ENCODE assay signal across 14 cellular contexts in the genomic region with DNA sequence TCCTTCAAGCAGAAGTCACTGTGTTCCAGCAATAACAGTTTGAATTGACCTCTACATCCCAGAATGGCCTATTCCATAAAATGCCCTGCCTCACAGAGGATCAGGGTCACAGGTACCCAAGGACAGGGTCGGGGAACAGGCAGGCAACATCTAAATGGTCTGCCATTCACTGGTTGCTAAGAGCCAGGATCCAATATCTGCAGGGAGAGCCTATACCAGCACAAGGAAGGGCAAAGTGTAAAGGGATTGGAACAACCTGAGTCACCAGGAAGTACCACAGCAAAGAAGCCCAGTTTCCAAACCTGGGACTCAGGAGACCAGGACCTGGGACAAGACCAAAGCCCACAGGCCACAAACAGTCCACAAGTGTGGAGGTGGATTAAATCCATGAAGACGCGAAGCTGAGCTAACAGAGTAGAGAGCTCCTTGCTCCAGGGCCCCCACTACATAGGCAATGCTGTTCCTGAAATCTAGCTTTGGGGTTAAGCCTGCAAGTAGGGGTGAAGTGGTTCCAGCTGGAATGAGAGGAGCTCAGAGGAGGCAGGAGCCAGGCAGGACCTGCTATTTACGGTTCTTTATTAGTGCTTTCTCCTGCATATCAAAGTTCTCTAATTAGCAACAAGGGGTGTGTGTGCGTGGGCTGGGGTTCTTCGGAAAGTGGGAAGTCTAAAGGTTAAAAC.
DNase-seq lines count a peak whose midpoint lies in the region; ATAC-seq and TF ChIP-seq lines count a peak whose summit lies in the region.
"Had no signal": no experiment of that assay in that cellular context is flagged by ENCODE, and none has a peak within 500 bp of the region (broad histone marks: within the 10 kb centered on the region; RNA-seq: fewer than 3 reads in every experiment).

No MANE protein-coding gene starts in this region.

- TF ChIP-seq CTCF in esophagus muscularis mucosa (IDR thresholded peaks at IDR 0.05) (no peak), heart left ventricle (IDR thresholded peaks at IDR 0.05) (no peak)

- no peak for TF ChIP-seq EP300 in esophagus muscularis mucosa (IDR thresholded peaks at IDR 0.05)

- H4K8ac ChIP-seq in neuronal stem cell (ENCODE audit: low read depth, low read length): no peak overlapping the region

- peak overlapping the region; percentile 31 for H3K27ac Mint-ChIP-seq in activated CD4-positive, alpha-beta T cell treated with anti-CD3 and anti-CD28 coated beads, Interleukin-2, amount 10 ng/mL, durations not matched to agents 7 days and 5 days
- H3K27ac Mint-ChIP-seq in activated CD4-positive, alpha-beta T cell treated with anti-CD3 and anti-CD28 coated beads for 36 hours: no peak overlapping the region
- H3K27ac Mint-ChIP-seq: CD4-positive, alpha-beta T cell; H9 had no signal

- H3K4me3 ChIP-seq in esophagus muscularis mucosa (no peak overlapping the region), neuronal stem cell (ENCODE audit: low read length in 2 of 2) (no peak overlapping the region), heart left ventricle (no peak overlapping the region)
- H3K4me3 ChIP-seq: A549 had no signal

- H3K9me3 Mint-ChIP-seq in activated CD4-positive, alpha-beta T cell treated with anti-CD3 and anti-CD28 coated beads, Interleukin-2, amount 10 ng/mL, durations not matched to agents 7 days and 5 days: peaks cover 24% of the 10 kb centered on the region
- no peaks in the 10 kb centered on the region for H3K9me3 Mint-ChIP-seq in activated CD4-positive, alpha-beta T cell treated with anti-CD3 and anti-CD28 coated beads for 36 hours (ENCODE audit: low read depth)
- H3K9me3 Mint-ChIP-seq: CD4-positive, alpha-beta T cell had no signal

- H4K91ac ChIP-seq in neuronal stem cell (ENCODE audit: low read depth, low read length, poor library complexity): no peak overlapping the region

- POLR2A ChIA-PET in activated CD4-positive, alpha-beta T cell treated with anti-CD3 and anti-CD28 coated beads, Interleukin-2, amount 10 ng/mL, durations not matched to agents 7 days and 5 days (lab: Charles Lee): no interaction called here
- POLR2A ChIA-PET in activated CD4-positive, alpha-beta T cell treated with anti-CD3 and anti-CD28 coated beads for 36 hours (lab: Charles Lee): no interaction called here

- WGBS in esophagus muscularis mucosa: 87% methylated on average over 6 of the region's 6 CpGs
- WGBS in neuronal stem cell (ENCODE audit: extremely low coverage in 2 of 2, insufficient read length in 2 of 2, insufficient replicate concordance in 1 of 2), 2 donors: no CpG with 5 or more reads among the region's 6 CpGs
- 75 to 84% (median 79%) methylated on average over 6 of the region's 6 CpGs for WGBS in heart left ventricle, 4 donors

- CTCF ChIA-PET in activated CD4-positive, alpha-beta T cell treated with anti-CD3 and anti-CD28 coated beads, Interleukin-2, amount 10 ng/mL, durations not matched to agents 7 days and 5 days (lab: Charles Lee): interaction anchor here (1.7 kb wide), 1 partner anchor 13 kb away, joined by 4 read pairs; no protein-coding TSS in a partner anchor
- CTCF ChIA-PET in activated CD4-positive, alpha-beta T cell treated with anti-CD3 and anti-CD28 coated beads for 36 hours (lab: Charles Lee): interaction anchor here (1.5 kb wide), 1 partner anchor 14 kb away, joined by 3 read pairs; no protein-coding TSS in a partner anchor

- H3K27me3 Mint-ChIP-seq in activated CD4-positive, alpha-beta T cell treated with anti-CD3 and anti-CD28 coated beads, Interleukin-2, amount 10 ng/mL, durations not matched to agents 7 days and 5 days: no peaks in the 10 kb centered on the region
- H3K27me3 Mint-ChIP-seq in activated CD4-positive, alpha-beta T cell treated with anti-CD3 and anti-CD28 coated beads for 36 hours: no peaks in the 10 kb centered on the region
- H3K27me3 Mint-ChIP-seq: CD4-positive, alpha-beta T cell had no signal

- H3K14ac ChIP-seq in neuronal stem cell (ENCODE audit: low read length): peak overlapping the region; percentile 1

- H2AFZ ChIP-seq in neuronal stem cell (ENCODE audit: low read length): no peak overlapping the region

- H2BK120ac ChIP-seq in neuronal stem cell (ENCODE audit: low read depth, low read length): no peak overlapping the region

- no peak overlapping the region for H3K9ac ChIP-seq in neuronal stem cell (ENCODE audit: low read depth, low read length, poor library complexity)

- H3K4me3 Mint-ChIP-seq in activated CD4-positive, alpha-beta T cell treated with anti-CD3 and anti-CD28 coated beads, Interleukin-2, amount 10 ng/mL, durations not matched to agents 7 days and 5 days: no peak overlapping the region
- H3K4me3 Mint-ChIP-seq in activated CD4-positive, alpha-beta T cell treated with anti-CD3 and anti-CD28 coated beads for 36 hours: no peak overlapping the region
- H3K4me3 Mint-ChIP-seq: CD4-positive, alpha-beta T cell; H9 had no signal

- H3K36me3 Mint-ChIP-seq in activated CD4-positive, alpha-beta T cell treated with anti-CD3 and anti-CD28 coated beads, Interleukin-2, amount 10 ng/mL, durations not matched to agents 7 days and 5 days (ENCODE audit: low read depth): peaks cover 32% of the 10 kb centered on the region
- H3K36me3 Mint-ChIP-seq in activated CD4-positive, alpha-beta T cell treated with anti-CD3 and anti-CD28 coated beads for 36 hours (ENCODE audit: low read depth): no peaks in the 10 kb centered on the region

- no peaks in the 10 kb centered on the region for H3K9me3 ChIP-seq in esophagus muscularis mucosa
- no peaks in the 10 kb centered on the region for H3K9me3 ChIP-seq in neuronal stem cell (replicated peaks in 1 of 2; ENCODE audit: control insufficient read depth in 2 of 2, insufficient read depth in 1 of 2, low read depth in 1 of 2, low read length in 2 of 2)
- no peaks in the 10 kb centered on the region for H3K9me3 ChIP-seq in heart left ventricle
- H3K9me3 ChIP-seq: A549, Caco-2 had no signal

- no peak overlapping the region for H2BK15ac ChIP-seq in neuronal stem cell (ENCODE audit: low read length)

- H2BK12ac ChIP-seq in neuronal stem cell (ENCODE audit: low read length): no peak overlapping the region

- DNase-seq in activated CD4-positive, alpha-beta T cell treated with anti-CD3 and anti-CD28 coated beads, Interleukin-2, amount 10 ng/mL, durations not matched to agents 7 days and 5 days: no peak
- no peak for DNase-seq in activated CD4-positive, alpha-beta T cell treated with anti-CD3 and anti-CD28 coated beads for 36 hours
- DNase-seq in esophagus muscularis mucosa (ENCODE audit: extremely low spot score) (peak; percentile 66), neuronal stem cell (ENCODE audit: low spot score) (no peak), NCI-H1092 (lab: John Stamatoyannopoulos, UW) (no peak), NCI-H82 treated with DMSO at 0.1 percent for 48 hours (lab: John Stamatoyannopoulos, UW; ENCODE audit: unreplicated experiment) (no peak), heart left ventricle (no peak)
- DNase-seq: AML-193; Caco-2; CD4-positive, alpha-beta T cell; H9 had no signal

- no peak overlapping the region for H2BK5ac ChIP-seq in neuronal stem cell (ENCODE audit: low read length)

- H2AK5ac ChIP-seq in neuronal stem cell (ENCODE audit: low read depth, low read length): no peak overlapping the region

- H3K27me3 ChIP-seq in esophagus muscularis mucosa (no peaks in the 10 kb centered on the region), neuronal stem cell (ENCODE audit: control insufficient read depth in 3 of 3, insufficient read depth in 3 of 3, low read depth in 1 of 3, low read length in 3 of 3) (no peaks in the 10 kb centered on the region), heart left ventricle (peaks cover 0 to 5% (median 0%) of the 10 kb centered on the region in 9 donors)

- intact Hi-C loops in activated CD4-positive, alpha-beta T cell treated with anti-CD3 and anti-CD28 coated beads for 36 hours (cut with DNase I, micrococcal nuclease): no loop called here
- intact Hi-C loops in esophagus muscularis mucosa (cut with DNase I) (no loop called here), heart left ventricle (cut with DNase I) (no loop called here)

- no peaks in the 10 kb centered on the region for H3K4me1 ChIP-seq in esophagus muscularis mucosa
- no peaks in the 10 kb centered on the region for H3K4me1 ChIP-seq in neuronal stem cell (ENCODE audit: control insufficient read depth in 2 of 2, insufficient read depth in 1 of 2, low read depth in 1 of 2, low read length in 2 of 2)
- H3K4me1 ChIP-seq in heart left ventricle: no peaks in the 10 kb centered on the region
- H3K4me1 ChIP-seq: A549, Caco-2 had no signal

- no peak overlapping the region for H3K18ac ChIP-seq in neuronal stem cell (ENCODE audit: low read length)

- no peak overlapping the region for H3K27ac ChIP-seq in esophagus muscularis mucosa (replicated peaks in 1 of 4)
- no peak overlapping the region for H3K27ac ChIP-seq in neuronal stem cell (replicated peaks; ENCODE audit: low read length)
- H3K27ac ChIP-seq in heart left ventricle: no peak overlapping the region
- H3K27ac ChIP-seq: 22Rv1, A549, C4-2B had no signal

- no peaks in the 10 kb centered on the region for H3K79me1 ChIP-seq in neuronal stem cell (ENCODE audit: low read depth, low read length)

- no peak for ATAC-seq in activated CD4-positive, alpha-beta T cell treated with anti-CD3 and anti-CD28 coated beads for 36 hours
- ATAC-seq in heart left ventricle: no peak

- H3K36me3 ChIP-seq in esophagus muscularis mucosa (no peaks in the 10 kb centered on the region), neuronal stem cell (replicated peaks in 1 of 2; ENCODE audit: control insufficient read depth in 2 of 2, insufficient read depth in 2 of 2, low read length in 2 of 2) (no peaks in the 10 kb centered on the region), heart left ventricle (no peaks in the 10 kb centered on the region)

- H3K4me2 ChIP-seq in neuronal stem cell (ENCODE audit: insufficient read depth, low read length, poor library complexity, severe bottlenecking): no peak overlapping the region
- H3K4me2 ChIP-seq: A549 had no signal

- TF ChIP-seq POLR2A in esophagus muscularis mucosa (IDR thresholded peaks at IDR 0.05; ENCODE audit: low read depth) (no peak), heart left ventricle (IDR thresholded peaks at IDR 0.05) (no peak)

- no peak overlapping the region for H3K4ac ChIP-seq in neuronal stem cell (ENCODE audit: low read length)

- no peak overlapping the region for H3K23ac ChIP-seq in neuronal stem cell (ENCODE audit: low read depth, low read length, poor library complexity)

- peaks cover 40% of the 10 kb centered on the region for H3K4me1 Mint-ChIP-seq in activated CD4-positive, alpha-beta T cell treated with anti-CD3 and anti-CD28 coated beads, Interleukin-2, amount 10 ng/mL, durations not matched to agents 7 days and 5 days
- peaks cover 27% of the 10 kb centered on the region for H3K4me1 Mint-ChIP-seq in activated CD4-positive, alpha-beta T cell treated with anti-CD3 and anti-CD28 coated beads for 36 hours
